7 cellular contexts compared by ENCODE assay signal in genomic region chr14:105896961-105897724, GRCh38.
DNase-seq lines count a peak whose midpoint lies in the region; ATAC-seq and TF ChIP-seq lines count a peak whose summit lies in the region.
"Not testable (repeated sequence)": the region's sequence is repeated elsewhere in the genome, so short reads cannot be mapped to it uniquely, and the experiment has no call there.

No MANE protein-coding gene starts in this region.

- POLR2A ChIA-PET in activated CD8-positive, alpha-beta T cell treated with anti-CD3 and anti-CD28 coated beads for 36 hours (lab: Charles Lee), result not testable (repeated sequence)
- POLR2A ChIA-PET in MCF 10A (lab: Yijun Ruan, JAX), result interaction anchor here (0.6 kb wide), 1 partner anchor 230 kb away, joined by 3 read pairs; no protein-coding TSS in a partner anchor

- not testable (repeated sequence) for H3K9me3 Mint-ChIP-seq in activated CD8-positive, alpha-beta T cell treated with anti-CD3 and anti-CD28 coated beads for 36 hours; MCF 10A (ENCODE audit: unreplicated experiment); stimulated activated effector memory CD8-positive, alpha-beta T cell treated with anti-CD3 and anti-CD28 coated beads, Interleukin-12 subunit alpha, Interleukin-12 subunit beta, amount 100 ng/mL, for 72 hours

- in situ Hi-C loops in KBM-7 (cut with MboI; ENCODE audit: low pct_unique_long_range_greater_than_20kb, low sequenced_read_pairs), result not testable (repeated sequence)

- CTCF ChIA-PET in activated CD8-positive, alpha-beta T cell treated with anti-CD3 and anti-CD28 coated beads for 36 hours (lab: Charles Lee); MCF 10A (lab: Yijun Ruan, JAX): not testable (repeated sequence)

- peak; percentile 86 for ATAC-seq in activated CD8-positive, alpha-beta T cell treated with anti-CD3 and anti-CD28 coated beads for 36 hours
- ATAC-seq in stimulated activated effector memory CD8-positive, alpha-beta T cell treated with anti-CD3 and anti-CD28 coated beads, Interleukin-12 subunit alpha, Interleukin-12 subunit beta, amount 100 ng/mL, for 72 hours, result peak; percentile 69

- BruUV-seq in MCF 10A (replicated peaks; lab: Mats Ljungman, UMichigan), result not testable (repeated sequence)

- peak; percentile 23 for TF ChIP-seq CTCF in activated CD8-positive, alpha-beta T cell treated with anti-CD3 and anti-CD28 coated beads for 36 hours (IDR thresholded peaks at IDR 0.05)
- TF ChIP-seq CTCF in MCF 10A (IDR thresholded peaks at IDR 0.05; ENCODE audit: unreplicated experiment), result not testable (repeated sequence)

- intact Hi-C loops in activated CD8-positive, alpha-beta T cell treated with anti-CD3 and anti-CD28 coated beads for 36 hours (cut with micrococcal nuclease); MCF 10A (cut with micrococcal nuclease): not testable (repeated sequence)

- not testable (repeated sequence) for H3K4me3 Mint-ChIP-seq in activated CD8-positive, alpha-beta T cell treated with anti-CD3 and anti-CD28 coated beads for 36 hours; MCF 10A (ENCODE audit: unreplicated experiment); stimulated activated effector memory CD8-positive, alpha-beta T cell treated with anti-CD3 and anti-CD28 coated beads, Interleukin-12 subunit alpha, Interleukin-12 subunit beta, amount 100 ng/mL, for 72 hours

- H3K4me3 ChIP-seq in GM08714 (ENCODE audit: low read length), result peak overlapping the region; percentile 47; the same call in 1 of the 2 replicates

- DNase-seq in KBM-7, result peak; percentile 71
- peak; percentile 25 for DNase-seq in SW480 (ENCODE audit: low spot score)
- peak; percentile 57 for DNase-seq in activated CD8-positive, alpha-beta T cell treated with anti-CD3 and anti-CD28 coated beads for 36 hours
- peak; percentile 18 for DNase-seq in MCF 10A (ENCODE audit: unreplicated experiment)
- peak; percentile 1 for DNase-seq in kidney tubule cell (ENCODE audit: low spot score)
- not testable (repeated sequence) for DNase-seq in stimulated activated effector memory CD8-positive, alpha-beta T cell treated with anti-CD3 and anti-CD28 coated beads, Interleukin-12 subunit alpha, Interleukin-12 subunit beta, amount 100 ng/mL, for 72 hours (ENCODE audit: low spot score in 2 of 2)

- not testable (repeated sequence) for H3K27me3 Mint-ChIP-seq in activated CD8-positive, alpha-beta T cell treated with anti-CD3 and anti-CD28 coated beads for 36 hours; MCF 10A (ENCODE audit: insufficient read depth, unreplicated experiment)

- peaks cover 10% of the 10 kb centered on the region for H3K4me1 Mint-ChIP-seq in activated CD8-positive, alpha-beta T cell treated with anti-CD3 and anti-CD28 coated beads for 36 hours (ENCODE audit: low read depth)
- not testable (repeated sequence) for H3K4me1 Mint-ChIP-seq in MCF 10A (ENCODE audit: insufficient read depth, unreplicated experiment); stimulated activated effector memory CD8-positive, alpha-beta T cell treated with anti-CD3 and anti-CD28 coated beads, Interleukin-12 subunit alpha, Interleukin-12 subunit beta, amount 100 ng/mL, for 72 hours

- H3K27ac Mint-ChIP-seq in activated CD8-positive, alpha-beta T cell treated with anti-CD3 and anti-CD28 coated beads for 36 hours, result peak overlapping the region; percentile 35
- H3K27ac Mint-ChIP-seq in MCF 10A (ENCODE audit: low read depth, unreplicated experiment), result not testable (repeated sequence)
- peak overlapping the region; percentile 11 for H3K27ac Mint-ChIP-seq in stimulated activated effector memory CD8-positive, alpha-beta T cell treated with anti-CD3 and anti-CD28 coated beads, Interleukin-12 subunit alpha, Interleukin-12 subunit beta, amount 100 ng/mL, for 72 hours

- H3K36me3 Mint-ChIP-seq in activated CD8-positive, alpha-beta T cell treated with anti-CD3 and anti-CD28 coated beads for 36 hours (ENCODE audit: low read depth); MCF 10A (ENCODE audit: insufficient read depth, unreplicated experiment); stimulated activated effector memory CD8-positive, alpha-beta T cell treated with anti-CD3 and anti-CD28 coated beads, Interleukin-12 subunit alpha, Interleukin-12 subunit beta, amount 100 ng/mL, for 72 hours: not testable (repeated sequence)
